ENCODE assay signal across 31 cellular contexts in genomic region chr6:5081182-5081581, GRCh38. TPM values are rescaled to one million over a fixed set of nuclear protein-coding genes. Genes with fewer than 3 reads are reported as not detected.
"Had no signal": no experiment of that assay in that cellular context is flagged by ENCODE, and none has a peak within 500 bp of the region (broad histone marks: within the 10 kb centered on the region; RNA-seq: fewer than 3 reads in every experiment).

No MANE protein-coding gene starts in this region.

- FAIRE-seq: colon had no signal

- H3K4me3 Mint-ChIP-seq: activated CD4-positive, alpha-beta memory T cell treated with anti-CD3 and anti-CD28 coated beads for 36 hours; activated CD4-positive, alpha-beta T cell treated with anti-CD3 and anti-CD28 coated beads for 36 hours; activated CD4-positive, alpha-beta T cell treated with anti-CD3 and anti-CD28 coated beads, Interleukin-2, amount 10 ng/mL, durations not matched to agents 24 days and 14 days; activated CD8-positive, alpha-beta T cell treated with anti-CD3 and anti-CD28 coated beads, Interleukin-2, amount 10 ng/mL, durations not matched to agents 7 days and 5 days; activated naive CD4-positive, alpha-beta T cell treated with anti-CD3 and anti-CD28 coated beads for 36 hours; activated naive CD4-positive, alpha-beta T cell treated with anti-CD3 and anti-CD28 coated beads, Interleukin-2, amount 50 U/mL, for 24 hours; activated naive CD8-positive, alpha-beta T cell treated with anti-CD3 and anti-CD28 coated beads for 36 hours; activated naive CD8-positive, alpha-beta T cell treated with anti-CD3 and anti-CD28 coated beads, Interleukin-2, amount 50 U/mL, for 24 hours; activated T-cell treated with anti-CD3 and anti-CD28 coated beads, Interleukin-2, amount 50 U/mL, for 4 hours; activated T-helper 17 cell treated with anti-CD3 and anti-CD28 coated beads, Interleukin-2, amount 50 U/mL, for 72 hours; effector memory CD8-positive, alpha-beta T cell; T-helper 17 cell; T-helper 2 cell treated with Interferon-gamma antibody and Interleukin-4, amounts not matched to agents 5 μg/mL and 100 μg/mL, for 36 hours had no signal

- H3K36me3 Mint-ChIP-seq: activated CD4-positive, alpha-beta memory T cell treated with anti-CD3 and anti-CD28 coated beads for 36 hours; activated naive CD4-positive, alpha-beta T cell treated with anti-CD3 and anti-CD28 coated beads, Interleukin-2, amount 50 U/mL, for 24 hours; activated naive CD8-positive, alpha-beta T cell treated with anti-CD3 and anti-CD28 coated beads for 36 hours had no signal

- H3K27me3 ChIP-seq: adrenal gland, body of pancreas, esophagus muscularis mucosa, gastroesophageal sphincter had no signal

- H3K27ac ChIP-seq: body of pancreas, esophagus muscularis mucosa, foreskin keratinocyte, gastroesophageal sphincter had no signal

- H3K4me3 ChIP-seq: adrenal gland, body of pancreas, esophagus muscularis mucosa, gastroesophageal sphincter had no signal

- ATAC-seq: activated CD4-positive, alpha-beta T cell treated with anti-CD3 and anti-CD28 coated beads for 36 hours; activated CD8-positive, alpha-beta T cell treated with anti-CD3 and anti-CD28 coated beads, Interleukin-2, amount 10 ng/mL, durations not matched to agents 7 days and 5 days; activated naive CD8-positive, alpha-beta T cell treated with anti-CD3 and anti-CD28 coated beads, Interleukin-2, amount 50 U/mL, for 24 hours; activated T-cell treated with anti-CD3 and anti-CD28 coated beads, Interleukin-2, amount 50 U/mL, for 4 hours; activated T-helper 17 cell treated with anti-CD3 and anti-CD28 coated beads, Interleukin-2, amount 50 U/mL, for 72 hours; body of pancreas; effector memory CD8-positive, alpha-beta T cell; gastroesophageal sphincter; T-helper 17 cell had no signal

- H3K9me3 Mint-ChIP-seq: activated CD4-positive, alpha-beta memory T cell treated with anti-CD3 and anti-CD28 coated beads for 36 hours; activated CD4-positive, alpha-beta T cell treated with anti-CD3 and anti-CD28 coated beads, Interleukin-2, amount 10 ng/mL, durations not matched to agents 24 days and 14 days; activated naive CD4-positive, alpha-beta T cell treated with anti-CD3 and anti-CD28 coated beads for 36 hours; activated naive CD4-positive, alpha-beta T cell treated with anti-CD3 and anti-CD28 coated beads, Interleukin-2, amount 50 U/mL, for 24 hours; activated naive CD8-positive, alpha-beta T cell treated with anti-CD3 and anti-CD28 coated beads for 36 hours; activated naive CD8-positive, alpha-beta T cell treated with anti-CD3 and anti-CD28 coated beads, Interleukin-2, amount 50 U/mL, for 24 hours; activated T-cell treated with anti-CD3 and anti-CD28 coated beads, Interleukin-2, amount 50 U/mL, for 4 hours; activated T-helper 17 cell treated with anti-CD3 and anti-CD28 coated beads, Interleukin-2, amount 50 U/mL, for 72 hours; effector memory CD8-positive, alpha-beta T cell; T-helper 2 cell treated with Interferon-gamma antibody and Interleukin-4, amounts not matched to agents 5 μg/mL and 100 μg/mL, for 36 hours had no signal

- H3K27ac Mint-ChIP-seq: activated CD4-positive, alpha-beta memory T cell treated with anti-CD3 and anti-CD28 coated beads for 36 hours; activated CD4-positive, alpha-beta T cell treated with anti-CD3 and anti-CD28 coated beads for 36 hours; activated CD4-positive, alpha-beta T cell treated with anti-CD3 and anti-CD28 coated beads, Interleukin-2, amount 10 ng/mL, durations not matched to agents 24 days and 14 days; activated CD8-positive, alpha-beta T cell treated with anti-CD3 and anti-CD28 coated beads, Interleukin-2, amount 10 ng/mL, durations not matched to agents 7 days and 5 days; activated naive CD4-positive, alpha-beta T cell treated with anti-CD3 and anti-CD28 coated beads for 36 hours; activated naive CD4-positive, alpha-beta T cell treated with anti-CD3 and anti-CD28 coated beads, Interleukin-2, amount 50 U/mL, for 24 hours; activated naive CD8-positive, alpha-beta T cell treated with anti-CD3 and anti-CD28 coated beads for 36 hours; activated naive CD8-positive, alpha-beta T cell treated with anti-CD3 and anti-CD28 coated beads, Interleukin-2, amount 50 U/mL, for 24 hours; activated T-helper 17 cell treated with anti-CD3 and anti-CD28 coated beads, Interleukin-2, amount 50 U/mL, for 72 hours; T-helper 17 cell; T-helper 2 cell treated with Interferon-gamma antibody and Interleukin-4, amounts not matched to agents 5 μg/mL and 100 μg/mL, for 36 hours had no signal

- H3K9me3 ChIP-seq: adrenal gland, body of pancreas, esophagus muscularis mucosa, gastroesophageal sphincter had no signal

- DNase-seq: activated CD4-positive, alpha-beta memory T cell treated with anti-CD3 and anti-CD28 coated beads for 36 hours; activated CD4-positive, alpha-beta T cell treated with anti-CD3 and anti-CD28 coated beads for 36 hours; activated CD4-positive, alpha-beta T cell treated with anti-CD3 and anti-CD28 coated beads, Interleukin-2, amount 10 ng/mL, durations not matched to agents 24 days and 14 days; activated CD4-positive, CD25-positive, alpha-beta regulatory T cell; activated CD4-positive, CD25-positive, alpha-beta regulatory T cell treated with anti-CD3 and anti-CD28 coated beads, Interleukin-2, amount 50 U/mL, for 72 hours; activated CD8-positive, alpha-beta T cell treated with anti-CD3 and anti-CD28 coated beads, Interleukin-2, amount 10 ng/mL, durations not matched to agents 7 days and 5 days; activated effector memory CD4-positive, alpha-beta T cell treated with anti-CD3 and anti-CD28 coated beads, Interleukin-2, amount 50 U/mL, for 16 hours; activated naive CD4-positive, alpha-beta T cell treated with anti-CD3 and anti-CD28 coated beads for 36 hours; activated naive CD8-positive, alpha-beta T cell treated with anti-CD3 and anti-CD28 coated beads for 36 hours; activated naive CD8-positive, alpha-beta T cell treated with anti-CD3 and anti-CD28 coated beads, Interleukin-2, amount 50 U/mL, for 24 hours; activated T-cell treated with anti-CD3 and anti-CD28 coated beads, Interleukin-2, amount 50 U/mL, for 4 hours; adrenal gland; amygdala; aorta; body of pancreas; caudate nucleus; cortex of kidney; dermis blood vessel endothelial cell; effector CD4-positive, alpha-beta T cell; effector memory CD8-positive, alpha-beta T cell; erythroblast; T-helper 1 cell; T-helper 17 cell; T1000 had no signal

- H3K4me1 Mint-ChIP-seq: activated CD4-positive, alpha-beta T cell treated with anti-CD3 and anti-CD28 coated beads for 36 hours; activated naive CD4-positive, alpha-beta T cell treated with anti-CD3 and anti-CD28 coated beads, Interleukin-2, amount 50 U/mL, for 24 hours; activated naive CD8-positive, alpha-beta T cell treated with anti-CD3 and anti-CD28 coated beads for 36 hours; activated T-helper 17 cell treated with anti-CD3 and anti-CD28 coated beads, Interleukin-2, amount 50 U/mL, for 72 hours; T-helper 17 cell had no signal

- H3K36me3 ChIP-seq: adrenal gland, esophagus muscularis mucosa, gastroesophageal sphincter had no signal

RNA-seq across cellular contexts. Expression of gene PPP1R3G, which starts 4.0 kb away (rescaled TPM):
- total RNA-seq: activated CD4-positive, alpha-beta memory T cell treated with anti-CD3 and anti-CD28 coated beads for 36 hours; activated naive CD4-positive, alpha-beta T cell treated with anti-CD3 and anti-CD28 coated beads for 36 hours; activated T-cell treated with anti-CD3 and anti-CD28 coated beads, Interleukin-2, amount 50 U/mL, for 4 hours; T-helper 17 cell had no signal
